In the genomic region with DNA sequence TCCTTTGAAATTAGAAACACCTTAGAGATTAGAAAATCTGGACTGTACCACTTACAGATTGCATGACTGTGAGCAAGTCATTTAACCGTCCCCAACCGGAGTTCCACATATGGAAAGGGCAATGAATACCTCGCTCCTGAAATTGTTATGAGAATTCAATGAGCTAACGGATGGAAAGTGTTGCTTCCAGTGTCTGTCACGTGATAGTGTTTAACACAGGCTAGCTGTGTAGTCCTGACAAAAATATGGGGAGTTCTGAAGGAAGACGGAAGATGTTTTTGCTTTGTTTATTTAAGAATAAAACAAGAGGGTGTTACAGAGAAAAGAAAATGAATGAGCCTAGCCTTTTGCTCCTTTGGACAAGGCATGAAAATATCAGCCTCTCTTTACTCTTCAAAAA, we compare ENCODE assay signal across 35 cellular contexts.
DNase-seq lines count a peak whose midpoint lies in the region; ATAC-seq, FAIRE-seq and TF ChIP-seq lines count a peak whose summit lies in the region.
"Had no signal": no experiment of that assay in that cellular context is flagged by ENCODE, and none has a peak within 500 bp of the region (broad histone marks: within the 10 kb centered on the region; RNA-seq: fewer than 3 reads in every experiment).

No MANE protein-coding gene starts in this region.

- H3K9me3 ChIP-seq in HepG2 (ENCODE audit: low read length) (peaks cover 72% of the 10 kb centered on the region), right lobe of liver (no peaks in the 10 kb centered on the region), K562 (replicated peaks; ENCODE audit: control insufficient read depth, insufficient read depth, low read depth, low read length) (no peaks in the 10 kb centered on the region)
- H3K9me3 ChIP-seq: A549, BE2C, Caco-2 had no signal

- in situ Hi-C loops in HepG2 (cut with HindIII; ENCODE audit: extremely low pct_ligation_motif_present, low pct_unique_long_range_greater_than_20kb), result no loop called here
- in situ Hi-C loops in K562 (cut with MboI), result no loop called here

- no peak overlapping the region for H2AFZ ChIP-seq in HepG2 (ENCODE audit: low read length)
- no peak overlapping the region for H2AFZ ChIP-seq in K562 (ENCODE audit: low read depth, low read length)

- no peak overlapping the region for H3K4me3 Mint-ChIP-seq in glutamatergic neuron (ENCODE audit: unreplicated experiment)
- H3K4me3 Mint-ChIP-seq: B cell; CD14-positive monocyte; CD4-positive, alpha-beta memory T cell; CD4-positive, alpha-beta T cell; CD4-positive, CD25-positive, alpha-beta regulatory T cell; CD8-positive, alpha-beta memory T cell; CD8-positive, alpha-beta T cell had no signal

- no peak for TF ChIP-seq EP300 in HepG2 (IDR thresholded peaks at IDR 0.05; ENCODE audit: low read depth in 2 of 2, low read length in 2 of 2)
- TF ChIP-seq EP300 in HepG2 (CRISPR knock-in tag; IDR thresholded peaks at IDR 0.05; ENCODE audit: borderline replicate concordance), result no peak
- TF ChIP-seq EP300 in K562 (IDR thresholded peaks at IDR 0.05; ENCODE audit: low read length), result no peak

- H3K36me3 ChIP-seq in HepG2 (replicated peaks in 1 of 2; ENCODE audit: control insufficient read depth in 1 of 2, insufficient read depth in 2 of 2, low read length in 2 of 2), result no peaks in the 10 kb centered on the region
- no peaks in the 10 kb centered on the region for H3K36me3 ChIP-seq in right lobe of liver
- H3K36me3 ChIP-seq in K562 (ENCODE audit: control insufficient read depth, insufficient read depth, low read length), result no peaks in the 10 kb centered on the region
- H3K36me3 ChIP-seq: BE2C; BLaER1; BLaER1 treated with 17β-estradiol and CSF1 and Interleukin-3, amounts not matched to agents 10 nM and 100 nM had no signal

- H3K79me2 ChIP-seq in HepG2 (ENCODE audit: insufficient read depth, low read length) (no peaks in the 10 kb centered on the region), K562 (ENCODE audit: control insufficient read depth, insufficient read depth, low read length) (no peaks in the 10 kb centered on the region)

- H3K4me1 Mint-ChIP-seq in glutamatergic neuron (ENCODE audit: low read depth, unreplicated experiment), result peaks cover 46% of the 10 kb centered on the region
- H3K4me1 Mint-ChIP-seq: B cell; CD14-positive monocyte; CD4-positive, alpha-beta memory T cell; CD4-positive, CD25-positive, alpha-beta regulatory T cell; CD8-positive, alpha-beta memory T cell had no signal

- no peak for DNase-seq in HepG2 (ENCODE audit: low spot score)
- no peak for DNase-seq in right lobe of liver
- no peak for DNase-seq in K562 (ENCODE audit: extremely low read depth in 1 of 4, low spot score in 3 of 4)
- DNase-seq in glutamatergic neuron, result no peak
- no peak for DNase-seq in NCI-H1417 (lab: John Stamatoyannopoulos, UW)
- no peak for DNase-seq in NCI-H748 treated with DMSO at 0.1 percent for 48 hours (lab: John Stamatoyannopoulos, UW)
- DNase-seq: 8988T; ACHN; AML-193; BE2C; C1 segment of cervical spinal cord; Caco-2; Calu3; CD4-positive, alpha-beta memory T cell; CD4-positive, alpha-beta T cell; CD4-positive, CD25-positive, alpha-beta regulatory T cell; CD8-positive, alpha-beta memory T cell; CD8-positive, alpha-beta T cell; COR-L47; DMS 273 treated with DMSO at 0.1 percent for 48 hours; DMS153; DMS53; DMS79; DMS79 treated with DMSO at 0.1 percent for 48 hours; DND-41; EL had no signal

- TF ChIP-seq POLR2A in HepG2 (IDR thresholded peaks at IDR 0.05; ENCODE audit: insufficient read depth in 1 of 2, low read depth in 2 of 2, low read length in 2 of 2) (no peak), right lobe of liver (IDR thresholded peaks at IDR 0.05) (no peak), K562 (conservative IDR thresholded peaks at IDR 0.05) (no peak)

- CTCF ChIA-PET in HepG2 (lab: Yijun Ruan, JAX; ENCODE audit: low intra/inter-chr PET ratio, low total read pairs), result no interaction called here
- CTCF ChIA-PET in K562 (lab: Yijun Ruan, JAX; ENCODE audit: low intra/inter-chr PET ratio), result no interaction called here

- ATAC-seq in HepG2 (no peak), right lobe of liver (no peak), K562 (no peak)
- ATAC-seq: A549; CD8-positive, alpha-beta T cell had no signal

- no peak overlapping the region for H3K4me2 ChIP-seq in HepG2 (ENCODE audit: low read depth, low read length)
- no peak overlapping the region for H3K4me2 ChIP-seq in K562 (ENCODE audit: insufficient read depth, low read length)
- H3K4me2 ChIP-seq: A549; BLaER1; BLaER1 treated with 17β-estradiol and CSF1 and Interleukin-3, amounts not matched to agents 10 nM and 100 nM had no signal

- no TSS peak for BruUV-seq in HepG2 (replicated peaks; lab: Mats Ljungman, UMichigan)
- BruUV-seq in K562 (replicated peaks; lab: Mats Ljungman, UMichigan), result no TSS peak

- WGBS in HepG2 (ENCODE audit: low lambda C conversion rate), result 40% methylated on average over 6 of the region's 6 CpGs
- 70% methylated on average over 6 of the region's 6 CpGs for WGBS in right lobe of liver (ENCODE audit: insufficient coverage, low coverage, low lambda C conversion rate, missing lambda C conversion rate)
- 0% methylated on average over 6 of the region's 6 CpGs for WGBS in K562 (ENCODE audit: insufficient coverage, low coverage, missing lambda C conversion rate)

- H3K27me3 ChIP-seq in HepG2 (ENCODE audit: control insufficient read depth in 1 of 2, insufficient read depth in 2 of 2, low read length in 2 of 2) (no peaks in the 10 kb centered on the region), right lobe of liver (no peaks in the 10 kb centered on the region), K562 (ENCODE audit: control insufficient read depth in 2 of 2, insufficient read depth in 2 of 2, low read length in 2 of 2) (no peaks in the 10 kb centered on the region)
- H3K27me3 ChIP-seq: BE2C; BLaER1; BLaER1 treated with 17β-estradiol and CSF1 and Interleukin-3, amounts not matched to agents 10 nM and 100 nM had no signal

- peaks cover 2% of the 10 kb centered on the region for H3K9me3 Mint-ChIP-seq in glutamatergic neuron (ENCODE audit: unreplicated experiment)

- POLR2A ChIA-PET in HepG2 (lab: Yijun Ruan, JAX) (no interaction called here), K562 (lab: Yijun Ruan, JAX) (no interaction called here)

- no peaks in the 10 kb centered on the region for H3K36me3 Mint-ChIP-seq in glutamatergic neuron (ENCODE audit: unreplicated experiment)
- H3K36me3 Mint-ChIP-seq: CD14-positive monocyte; CD4-positive, alpha-beta memory T cell; CD4-positive, CD25-positive, alpha-beta regulatory T cell; CD8-positive, alpha-beta memory T cell; CD8-positive, alpha-beta T cell had no signal

- peak overlapping the region; percentile 94 for H3K27ac Mint-ChIP-seq in glutamatergic neuron (ENCODE audit: unreplicated experiment)
- H3K27ac Mint-ChIP-seq: B cell; CD14-positive monocyte; CD4-positive, alpha-beta memory T cell; CD4-positive, alpha-beta T cell; CD4-positive, CD25-positive, alpha-beta regulatory T cell; CD8-positive, alpha-beta memory T cell; CD8-positive, alpha-beta T cell had no signal

- no peaks in the 10 kb centered on the region for H3K9me1 ChIP-seq in K562 (ENCODE audit: control insufficient read depth, insufficient read depth, low read length)

- no peak for TF ChIP-seq CTCF in HepG2 (CRISPR knock-in tag; IDR thresholded peaks at IDR 0.05)
- no peak for TF ChIP-seq CTCF in right lobe of liver (IDR thresholded peaks at IDR 0.05)
- TF ChIP-seq CTCF in K562 (IDR thresholded peaks at IDR 0.05 in 2 of 3, conservative IDR thresholded peaks at IDR 0.05 in 1 of 3; ENCODE audit: insufficient read depth in 2 of 3, low read depth in 1 of 3, low read length in 3 of 3), result no peak
- TF ChIP-seq CTCF in glutamatergic neuron (IDR thresholded peaks at IDR 0.05; ENCODE audit: partially characterized antibody, unreplicated experiment), result no peak

- intact Hi-C loops in HepG2 (cut with micrococcal nuclease; ENCODE audit: unreplicated experiment) (no loop called here), right lobe of liver (cut with DNase I) (no loop called here), K562 (cut with micrococcal nuclease) (no loop called here)

- H3K9ac ChIP-seq in HepG2 (ENCODE audit: insufficient read depth, low read depth, low read length), result no peak overlapping the region
- no peak overlapping the region for H3K9ac ChIP-seq in K562 (ENCODE audit: insufficient read depth in 1 of 2, low read depth in 2 of 2, low read length in 2 of 2)
- H3K9ac ChIP-seq: BLaER1; BLaER1 treated with 17β-estradiol and CSF1 and Interleukin-3, amounts not matched to agents 10 nM and 100 nM had no signal

- H3K27me3 Mint-ChIP-seq in glutamatergic neuron (ENCODE audit: unreplicated experiment), result no peaks in the 10 kb centered on the region
- H3K27me3 Mint-ChIP-seq: B cell; CD4-positive, alpha-beta memory T cell; CD4-positive, alpha-beta T cell; CD4-positive, CD25-positive, alpha-beta regulatory T cell; CD8-positive, alpha-beta memory T cell had no signal

- TF ChIP-seq RAD21 in HepG2 (CRISPR knock-in tag; IDR thresholded peaks at IDR 0.05) (no peak), K562 (CRISPR knock-in tag; conservative IDR thresholded peaks at IDR 0.05 in 1 of 2, IDR thresholded peaks at IDR 0.05 in 1 of 2) (no peak)

- FAIRE-seq in HepG2 (lab: Jason Lieb, UNC) (no peak), K562 (lab: Jason Lieb, UNC) (no peak)
- FAIRE-seq: A204.1, A549, D721Med had no signal

- H4K20me1 ChIP-seq in HepG2 (ENCODE audit: insufficient read depth, low read length) (no peaks in the 10 kb centered on the region), K562 (replicated peaks; ENCODE audit: control insufficient read depth, insufficient read depth, low read length) (no peaks in the 10 kb centered on the region)
- H4K20me1 ChIP-seq: BLaER1; BLaER1 treated with 17β-estradiol and CSF1 and Interleukin-3, amounts not matched to agents 10 nM and 100 nM had no signal

- H3K4me1 ChIP-seq in HepG2 (ENCODE audit: insufficient read depth, low read length) (no peaks in the 10 kb centered on the region), right lobe of liver (no peaks in the 10 kb centered on the region), K562 (replicated peaks in 1 of 2; ENCODE audit: control insufficient read depth in 2 of 2, insufficient read depth in 2 of 2, low read length in 2 of 2) (no peaks in the 10 kb centered on the region)
- H3K4me1 ChIP-seq: A549; BE2C; BLaER1; BLaER1 treated with 17β-estradiol and CSF1 and Interleukin-3, amounts not matched to agents 10 nM and 100 nM; Caco-2 had no signal

- H3K4me3 ChIP-seq in HepG2 (replicated peaks in 1 of 3; ENCODE audit: insufficient read depth in 1 of 3, low read depth in 2 of 3, low read length in 3 of 3) (no peak overlapping the region), right lobe of liver (no peak overlapping the region), K562 (no peak overlapping the region)
- H3K4me3 ChIP-seq: A549; BLaER1; BLaER1 treated with 17β-estradiol and CSF1 and Interleukin-3, amounts not matched to agents 10 nM and 100 nM had no signal

- H3K27ac ChIP-seq in HepG2 (ENCODE audit: extremely low read length, insufficient read depth, low read length), result no peak overlapping the region
- H3K27ac ChIP-seq in right lobe of liver, result no peak overlapping the region
- H3K27ac ChIP-seq in K562 (ENCODE audit: extremely low read depth, low read depth, low read length), result no peak overlapping the region
- H3K27ac ChIP-seq: 22Rv1; A549; BLaER1; BLaER1 treated with 17β-estradiol and CSF1 and Interleukin-3, amounts not matched to agents 10 nM and 100 nM; C4-2B had no signal

Comparison
In these comparisons a context has a peak if more than half of its experiments do, and no peak if none do; other contexts are left out.
1. Of the 241 proteins assayed by ChIP-seq in both HepG2 and K562: peak only in HepG2: RAD51; only in K562: TFE3; in both: none; in neither: 238; mixed calls (peak in some experiments, not most) for 1.